In genomic region chr4:183987987-183988392, GRCh38 we compare ENCODE assay signal across 8 cellular contexts.
DNase-seq lines count a peak whose midpoint lies in the region; TF ChIP-seq lines count a peak whose summit lies in the region.

No MANE protein-coding gene starts in this region.

- peaks cover 3% of the 10 kb centered on the region for H3K27me3 Mint-ChIP-seq in activated CD4-positive, alpha-beta T cell treated with anti-CD3 and anti-CD28 coated beads, Interleukin-2, amount 10 ng/mL, durations not matched to agents 7 days and 5 days

- no peak for TF ChIP-seq POLR2A in suprapubic skin (IDR thresholded peaks at IDR 0.05)

- H3K4me3 Mint-ChIP-seq in activated CD4-positive, alpha-beta T cell treated with anti-CD3 and anti-CD28 coated beads, Interleukin-2, amount 10 ng/mL, durations not matched to agents 7 days and 5 days: no peak overlapping the region

- no peak for TF ChIP-seq EP300 in suprapubic skin (IDR thresholded peaks at IDR 0.05)

- no peaks in the 10 kb centered on the region for H3K9me3 ChIP-seq in suprapubic skin

- H3K4me3 ChIP-seq in suprapubic skin: peak overlapping the region; percentile 44

- H3K36me3 ChIP-seq in suprapubic skin: no peaks in the 10 kb centered on the region

- POLR2A ChIA-PET in activated CD4-positive, alpha-beta T cell treated with anti-CD3 and anti-CD28 coated beads, Interleukin-2, amount 10 ng/mL, durations not matched to agents 7 days and 5 days (lab: Charles Lee): no interaction called here

- no peak overlapping the region for H3K27ac Mint-ChIP-seq in activated CD4-positive, alpha-beta T cell treated with anti-CD3 and anti-CD28 coated beads, Interleukin-2, amount 10 ng/mL, durations not matched to agents 7 days and 5 days

- WGBS in suprapubic skin: 8% methylated on average over 10 of the region's 10 CpGs

- H3K27ac ChIP-seq in suprapubic skin: peak overlapping the region; percentile 87

- DNase-seq in DMS79 treated with DMSO at 0.1 percent for 48 hours (lab: John Stamatoyannopoulos, UW) (peak; percentile 54), NCI-H2227 treated with DMSO at 0.1 percent for 48 hours (lab: John Stamatoyannopoulos, UW) (peak; percentile 78), dedifferentiated amniotic fluid mesenchymal stem cell (ENCODE audit: extremely low spot score) (peak; percentile 52), kidney glomerular epithelial cell (lab: John Stamatoyannopoulos, UW) (peak; percentile 75), suprapubic skin (ENCODE audit: low spot score in 2 of 2) (peak in 1 of 2 donors; percentile 71), GF-D8 (lab: John Stamatoyannopoulos, UW) (no peak), RPMI8226 (no peak)
- DNase-seq in activated CD4-positive, alpha-beta T cell treated with anti-CD3 and anti-CD28 coated beads, Interleukin-2, amount 10 ng/mL, durations not matched to agents 7 days and 5 days: no peak

- H3K4me1 Mint-ChIP-seq in activated CD4-positive, alpha-beta T cell treated with anti-CD3 and anti-CD28 coated beads, Interleukin-2, amount 10 ng/mL, durations not matched to agents 7 days and 5 days: no peaks in the 10 kb centered on the region

- no peaks in the 10 kb centered on the region for H3K36me3 Mint-ChIP-seq in activated CD4-positive, alpha-beta T cell treated with anti-CD3 and anti-CD28 coated beads, Interleukin-2, amount 10 ng/mL, durations not matched to agents 7 days and 5 days (ENCODE audit: low read depth)

- no peaks in the 10 kb centered on the region for H3K9me3 Mint-ChIP-seq in activated CD4-positive, alpha-beta T cell treated with anti-CD3 and anti-CD28 coated beads, Interleukin-2, amount 10 ng/mL, durations not matched to agents 7 days and 5 days

- H3K4me1 ChIP-seq in suprapubic skin: peaks cover 18% of the 10 kb centered on the region

- CTCF ChIA-PET in activated CD4-positive, alpha-beta T cell treated with anti-CD3 and anti-CD28 coated beads, Interleukin-2, amount 10 ng/mL, durations not matched to agents 7 days and 5 days (lab: Charles Lee): no interaction called here

- H3K27me3 ChIP-seq in suprapubic skin: no peaks in the 10 kb centered on the region

- no peak for TF ChIP-seq CTCF in suprapubic skin (IDR thresholded peaks at IDR 0.05)

Comparison
In these comparisons a context has a peak if more than half of its experiments do, and no peak if none do; other contexts are left out.
1. DNase-seq: peak in DMS79 treated with DMSO at 0.1 percent for 48 hours (single experiment), NCI-H2227 treated with DMSO at 0.1 percent for 48 hours (single experiment), dedifferentiated amniotic fluid mesenchymal stem cell (single experiment) and kidney glomerular epithelial cell (single experiment); none in GF-D8 (single experiment), RPMI8226 (single experiment) and activated CD4-positive, alpha-beta T cell treated with anti-CD3 and anti-CD28 coated beads, Interleukin-2, amount 10 ng/mL, durations not matched to agents 7 days and 5 days (single experiment).